ENCODE assay signal across 16 cellular contexts in genomic region chr3:136634821-136635220, GRCh38.
DNase-seq lines count a peak whose midpoint lies in the region; ATAC-seq, FAIRE-seq and TF ChIP-seq lines count a peak whose summit lies in the region.
"Had no signal": no experiment of that assay in that cellular context is flagged by ENCODE, and none has a peak within 500 bp of the region (broad histone marks: within the 10 kb centered on the region; RNA-seq: fewer than 3 reads in every experiment).

No MANE protein-coding gene starts in this region.

- DNase-seq in D721Med (ENCODE audit: insufficient read length, low spot score): no peak
- no peak for DNase-seq in effector memory CD8-positive, alpha-beta T cell
- DNase-seq in small intestine: no peak
- no peak for DNase-seq in left ventricle myocardium inferior
- DNase-seq: ACHN; CD4-positive, alpha-beta T cell; DMS153; DND-41; GF-D8; HCEC 1CT; HFFc6 had no signal

- no peak for ATAC-seq in effector memory CD8-positive, alpha-beta T cell (replicated peaks)
- ATAC-seq in HG02759 (IDR thresholded peaks at IDR 0.05; ENCODE audit: unreplicated experiment): no peak
- ATAC-seq in GM19023 (IDR thresholded peaks at IDR 0.05; ENCODE audit: unreplicated experiment): no peak

- H3K27ac Mint-ChIP-seq in effector memory CD8-positive, alpha-beta T cell: peak overlapping the region; percentile 1 to 39
- H3K27ac Mint-ChIP-seq: B cell; CD4-positive, alpha-beta T cell; HFFc6 had no signal

- TF ChIP-seq CTCF in D721Med (IDR thresholded peaks at IDR 0.05; ENCODE audit: insufficient read depth, missing control alignments) (no peak), SU-DHL-6 (IDR thresholded peaks at IDR 0.05; ENCODE audit: insufficient read depth, low read length, poor library complexity, severe bottlenecking) (no peak), left ventricle myocardium inferior (IDR thresholded peaks at IDR 0.05; ENCODE audit: borderline replicate concordance) (no peak)

- no peaks in the 10 kb centered on the region for H4K20me1 ChIP-seq in SU-DHL-6 (ENCODE audit: low read depth, low read length)

- H3K9me3 Mint-ChIP-seq in effector memory CD8-positive, alpha-beta T cell: no peaks in the 10 kb centered on the region
- H3K9me3 Mint-ChIP-seq: CD4-positive, alpha-beta T cell; HFFc6 had no signal

- H3K4me2 ChIP-seq in SU-DHL-6 (ENCODE audit: low read depth, low read length, poor library complexity, severe bottlenecking): peak overlapping the region; percentile 16

- H3K36me3 Mint-ChIP-seq in effector memory CD8-positive, alpha-beta T cell (ENCODE audit: insufficient read depth): peaks cover 9% of the 10 kb centered on the region

- peaks cover 7% of the 10 kb centered on the region for H3F3A ChIP-seq in SU-DHL-6 (ENCODE audit: insufficient read depth)

- WGBS in small intestine, 3 donors: 89 to 93% (median 91%) methylated on average over 4 of the region's 4 CpGs

- no peak overlapping the region for H3K9ac ChIP-seq in SU-DHL-6 (ENCODE audit: low read length)

- H3K4me1 ChIP-seq in small intestine (ENCODE audit: control insufficient read depth in 2 of 2, insufficient read depth in 1 of 2, low read depth in 1 of 2, low read length in 1 of 2) (no peaks in the 10 kb centered on the region), left ventricle myocardium inferior (peaks cover 39% of the 10 kb centered on the region)

- no peaks in the 10 kb centered on the region for H3K27me3 Mint-ChIP-seq in effector memory CD8-positive, alpha-beta T cell
- H3K27me3 Mint-ChIP-seq: B cell; CD4-positive, alpha-beta T cell had no signal

- H3K79me2 ChIP-seq in SU-DHL-6 (ENCODE audit: insufficient read depth, low read length): peaks cover 99% of the 10 kb centered on the region

- peak; percentile 80 for FAIRE-seq in D721Med (lab: Jason Lieb, UNC)
- FAIRE-seq in small intestine (lab: Jason Lieb, UNC): peak; percentile 49

- no peaks in the 10 kb centered on the region for H3K9me3 ChIP-seq in SU-DHL-6 (ENCODE audit: insufficient read depth, low read length)
- H3K9me3 ChIP-seq in small intestine (ENCODE audit: control insufficient read depth, low read depth): no peaks in the 10 kb centered on the region
- no peaks in the 10 kb centered on the region for H3K9me3 ChIP-seq in left ventricle myocardium inferior (replicated peaks)

- intact Hi-C loops in left ventricle myocardium inferior (cut with micrococcal nuclease): no loop called here

- H3K36me3 ChIP-seq in SU-DHL-6 (ENCODE audit: low read length) (no peaks in the 10 kb centered on the region), small intestine (ENCODE audit: control insufficient read depth in 2 of 2, insufficient read depth in 2 of 2, low read length in 2 of 2) (no peaks in the 10 kb centered on the region), left ventricle myocardium inferior (no peaks in the 10 kb centered on the region)

- no peak overlapping the region for H2AFZ ChIP-seq in SU-DHL-6 (ENCODE audit: low read depth, low read length, severe bottlenecking)

- no peaks in the 10 kb centered on the region for H3K9me2 ChIP-seq in SU-DHL-6 (replicated peaks; ENCODE audit: insufficient read depth, low read length)

- H3K27me3 ChIP-seq in SU-DHL-6 (ENCODE audit: low read length): no peaks in the 10 kb centered on the region
- no peaks in the 10 kb centered on the region for H3K27me3 ChIP-seq in small intestine (ENCODE audit: control insufficient read depth in 2 of 2, insufficient read depth in 2 of 2, low read length in 2 of 2)
- no peaks in the 10 kb centered on the region for H3K27me3 ChIP-seq in left ventricle myocardium inferior (ENCODE audit: low read depth)

- peaks cover 12 to 35% of the 10 kb centered on the region in 2 donors for H3K4me1 Mint-ChIP-seq in effector memory CD8-positive, alpha-beta T cell (ENCODE audit: low read depth in 2 of 2)

- H3K27ac ChIP-seq in SU-DHL-6 (ENCODE audit: low read depth, low read length) (no peak overlapping the region), small intestine (ENCODE audit: low read depth in 1 of 2, low read length in 1 of 2) (no peak overlapping the region), left ventricle myocardium inferior (replicated peaks) (no peak overlapping the region)
- H3K27ac ChIP-seq: HL-60 had no signal

- no peak overlapping the region for H3K4me3 ChIP-seq in SU-DHL-6 (ENCODE audit: insufficient read depth, low read length, poor library complexity, severe bottlenecking)
- no peak overlapping the region for H3K4me3 ChIP-seq in small intestine (ENCODE audit: low read depth in 1 of 2, low read length in 2 of 2)
- no peak overlapping the region for H3K4me3 ChIP-seq in left ventricle myocardium inferior

- no peak overlapping the region for H3K4me3 Mint-ChIP-seq in effector memory CD8-positive, alpha-beta T cell
- H3K4me3 Mint-ChIP-seq: B cell; CD4-positive, alpha-beta T cell; HFFc6 had no signal
